20 cellular contexts compared by ENCODE assay signal in genomic region chr4:143281507-143282169, GRCh38. TPM values are rescaled to one million over a fixed set of nuclear protein-coding genes. Genes with fewer than 3 reads are reported as not detected.
A peak's percentile ranks its signal among the peaks of the same experiment; 100 is the strongest.
DNase-seq lines count a peak whose midpoint lies in the region; ATAC-seq and TF ChIP-seq lines count a peak whose summit lies in the region.
"Had no signal": no experiment of that assay in that cellular context is flagged by ENCODE, and none has a peak within 500 bp of the region (broad histone marks: within the 10 kb centered on the region; RNA-seq: fewer than 3 reads in every experiment).

No MANE protein-coding gene starts in this region.

- H3K36me3 ChIP-seq in heart left ventricle (no peaks in the 10 kb centered on the region), subcutaneous abdominal adipose tissue (ENCODE audit: control insufficient read depth in 5 of 5, insufficient read depth in 5 of 5, low read length in 5 of 5) (no peaks in the 10 kb centered on the region)
- no peaks in the 10 kb centered on the region for H3K36me3 ChIP-seq in effector memory CD4-positive, alpha-beta T cell (ENCODE audit: control insufficient read depth, insufficient read depth, low read length)
- H3K36me3 ChIP-seq: neutrophil, spleen, thoracic aorta had no signal

- no peak for TF ChIP-seq POLR2A in heart left ventricle (IDR thresholded peaks at IDR 0.05)

- no peak for DNase-seq in heart left ventricle
- DNase-seq in Right ventricle myocardium inferior (ENCODE audit: missing footprints), result no peak
- peak; percentile 16 for DNase-seq in M059J (ENCODE audit: low read depth)
- DNase-seq in effector memory CD4-positive, alpha-beta T cell, result no peak
- DNase-seq in stimulated activated naive CD4-positive, alpha-beta T cell (lab: John Stamatoyannopoulos, UW), result no peak
- DNase-seq in stimulated activated CD4-positive, alpha-beta T cell treated with anti-CD3 and anti-CD28 coated beads, Interleukin-15, amount 100 ng/mL, for 24 hours, result no peak
- DNase-seq: activated CD8-positive, alpha-beta memory T cell treated with anti-CD3 and anti-CD28 coated beads, Interleukin-2, amount 50 U/mL, for 4 hours; activated naive CD8-positive, alpha-beta T cell treated with anti-CD3 and anti-CD28 coated beads, Interleukin-2, amount 10 ng/mL, durations not matched to agents 7 days and 5 days; cerebellar nuclear complex; H7; NCI-H2107; spleen had no signal

- H3K9ac ChIP-seq in subcutaneous abdominal adipose tissue (ENCODE audit: low read length in 5 of 5), result peak overlapping the region in 1 of 5 donors; percentile 92

- no peak for TF ChIP-seq CTCF in heart left ventricle (IDR thresholded peaks at IDR 0.05)

- H3K27ac ChIP-seq in heart left ventricle (peak overlapping the region in 10 of 12 donors; percentile 5 to 62 (median 54)), subcutaneous abdominal adipose tissue (ENCODE audit: low read depth, low read length) (peak overlapping the region; percentile 72)
- H3K27ac ChIP-seq in effector memory CD4-positive, alpha-beta T cell (ENCODE audit: insufficient read depth, low read length, poor library complexity, severe bottlenecking), result no peak overlapping the region
- H3K27ac ChIP-seq: 22Rv1, neutrophil, SK-N-MC, spleen, thoracic aorta, VCaP had no signal

- peak in 1 of 4 donors; percentile 16 for ATAC-seq in heart left ventricle
- no peak for ATAC-seq in Right ventricle myocardium inferior
- peak; percentile 64 for ATAC-seq in HG02970 (IDR thresholded peaks at IDR 0.05; ENCODE audit: low FRiP score, unreplicated experiment)

- H3K27me3 ChIP-seq in heart left ventricle, result no peaks in the 10 kb centered on the region
- H3K27me3 ChIP-seq in subcutaneous abdominal adipose tissue (ENCODE audit: control insufficient read depth in 5 of 5, insufficient read depth in 4 of 5, low read length in 5 of 5), result peaks cover 0 to 4% (median 0%) of the 10 kb centered on the region in 5 donors
- H3K27me3 ChIP-seq in effector memory CD4-positive, alpha-beta T cell (replicated peaks; ENCODE audit: control insufficient read depth, insufficient read depth, low read length, poor library complexity, severe bottlenecking), result no peaks in the 10 kb centered on the region
- H3K27me3 ChIP-seq: neutrophil, spleen had no signal

- H3K9me3 ChIP-seq in heart left ventricle, result no peaks in the 10 kb centered on the region
- no peaks in the 10 kb centered on the region for H3K9me3 ChIP-seq in subcutaneous abdominal adipose tissue (ENCODE audit: control insufficient read depth in 5 of 5, low read length in 5 of 5)
- no peaks in the 10 kb centered on the region for H3K9me3 ChIP-seq in effector memory CD4-positive, alpha-beta T cell (ENCODE audit: control insufficient read depth, low read length)
- H3K9me3 ChIP-seq: neutrophil, thoracic aorta had no signal

- WGBS in heart left ventricle, 4 donors, result 75 to 77% (median 76%) methylated on average over 4 of the region's 4 CpGs

- H3K4me3 ChIP-seq in heart left ventricle (no peak overlapping the region), subcutaneous abdominal adipose tissue (ENCODE audit: low read depth in 1 of 5, low read length in 5 of 5) (no peak overlapping the region)
- H3K4me3 ChIP-seq in effector memory CD4-positive, alpha-beta T cell (ENCODE audit: insufficient read depth, low read depth, low read length, poor library complexity, severe bottlenecking), result no peak overlapping the region
- H3K4me3 ChIP-seq: lung, SK-N-MC, spleen, thoracic aorta had no signal

- H3K4me1 ChIP-seq in heart left ventricle, result peaks cover 0 to 39% (median 7%) of the 10 kb centered on the region in 12 donors
- H3K4me1 ChIP-seq in subcutaneous abdominal adipose tissue (ENCODE audit: control insufficient read depth in 5 of 5, insufficient read depth in 5 of 5, low read length in 5 of 5), result peaks cover 7 to 38% (median 17%) of the 10 kb centered on the region in 5 donors
- H3K4me1 ChIP-seq in effector memory CD4-positive, alpha-beta T cell (ENCODE audit: control insufficient read depth, insufficient read depth, low read length, poor library complexity, severe bottlenecking), result no peaks in the 10 kb centered on the region
- H3K4me1 ChIP-seq: spleen had no signal

- intact Hi-C loops in heart left ventricle (cut with DNase I), result loop anchor here in 4 of 10 donors (5.0 to 10.0 kb wide), 4 partner anchors 53 to 113 kb away; partner anchors contain the start of gene GAB1 (in 3 of the 4)
- intact Hi-C loops in Right ventricle myocardium inferior (cut with DNase I), result no loop called here

RNA-seq across cellular contexts. Expression of gene GAB1, which starts 55.0 kb away (rescaled TPM):
- total RNA-seq in heart left ventricle, result 100 to 1,000 TPM in 3 of 9 donors, 10 to 100 TPM in 6; 49.4 to 130 (median 80.6) TPM
- 10 to 100 TPM; 15.3 to 25.2 TPM for polyA plus RNA-seq in heart left ventricle
- total RNA-seq in Right ventricle myocardium inferior, result 77.4 TPM
- total RNA-seq in M059J (2014; rRNA removed; shearing (Covaris generic)), result 5.2 and 6.9 TPM in 2 replicates
